In the genomic region with DNA sequence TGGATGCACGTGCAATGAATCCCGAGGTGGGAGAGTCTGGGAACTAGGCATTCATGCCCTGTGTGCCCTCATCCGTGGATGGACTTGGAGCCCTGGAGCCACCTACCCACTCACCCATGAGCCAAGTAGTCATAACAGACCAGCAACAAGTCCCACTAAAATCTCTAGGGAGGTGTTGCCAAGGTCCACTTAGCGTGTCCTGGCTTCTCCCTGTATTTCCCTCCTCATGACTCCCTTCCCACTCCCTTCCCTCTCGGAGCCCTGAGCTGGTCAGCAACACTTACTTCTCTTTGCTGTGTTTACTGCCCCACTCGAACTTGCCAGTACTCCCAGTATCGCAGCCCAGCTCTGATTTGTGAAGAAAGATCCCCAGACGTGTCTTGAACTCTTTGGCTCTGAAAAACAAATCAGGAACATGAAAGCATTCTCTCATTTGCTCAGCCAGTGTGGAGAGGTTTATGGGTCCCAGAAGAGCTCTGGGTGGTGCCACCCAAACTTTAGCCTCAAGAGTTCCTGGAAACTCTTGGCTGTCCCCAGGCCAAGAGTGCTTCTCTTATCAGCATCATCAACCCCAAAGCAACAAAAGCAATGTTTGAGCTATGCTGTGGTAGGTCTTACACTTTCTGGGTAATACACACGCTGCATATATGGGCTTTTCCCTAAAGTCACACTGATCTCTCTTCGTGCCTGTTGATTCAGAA, we compare ENCODE assay signal across 9 cellular contexts. TPM values are rescaled to one million over a fixed set of nuclear protein-coding genes. Genes with fewer than 3 reads are reported as not detected.
A peak's percentile ranks its signal among the peaks of the same experiment; 100 is the strongest.
DNase-seq lines count a peak whose midpoint lies in the region; ATAC-seq and TF ChIP-seq lines count a peak whose summit lies in the region.
"Had no signal": no experiment of that assay in that cellular context is flagged by ENCODE, and none has a peak within 500 bp of the region (broad histone marks: within the 10 kb centered on the region; RNA-seq: fewer than 3 reads in every experiment).

No MANE protein-coding gene starts in this region.

- H3K27ac Mint-ChIP-seq in activated CD4-positive, alpha-beta T cell treated with anti-CD3 and anti-CD28 coated beads, Interleukin-2, amount 10 ng/mL, durations not matched to agents 7 days and 5 days, result peak overlapping the region; percentile 81

- WGBS in gastroesophageal sphincter (ENCODE audit: low coverage in 1 of 2), 2 donors, result 52 to 68% methylated on average over 6 to 10 of the region's 10 CpGs

- no peak overlapping the region for H2AFZ ChIP-seq in SU-DHL-6 (ENCODE audit: low read depth, low read length, severe bottlenecking)

- peaks cover 19% of the 10 kb centered on the region for H3K79me2 ChIP-seq in SU-DHL-6 (ENCODE audit: insufficient read depth, low read length)

- peaks cover 15% of the 10 kb centered on the region for H3K4me1 Mint-ChIP-seq in activated CD4-positive, alpha-beta T cell treated with anti-CD3 and anti-CD28 coated beads, Interleukin-2, amount 10 ng/mL, durations not matched to agents 7 days and 5 days

- CTCF ChIA-PET in activated CD4-positive, alpha-beta T cell treated with anti-CD3 and anti-CD28 coated beads, Interleukin-2, amount 10 ng/mL, durations not matched to agents 7 days and 5 days (lab: Charles Lee), result interaction anchor here (1.0 to 15.9 kb wide), 7 partner anchors 9 to 182 kb away, joined by 3 to 238 read pairs (median 4); no protein-coding TSS in a partner anchor

- peaks cover 2% of the 10 kb centered on the region for H3K36me3 Mint-ChIP-seq in activated CD4-positive, alpha-beta T cell treated with anti-CD3 and anti-CD28 coated beads, Interleukin-2, amount 10 ng/mL, durations not matched to agents 7 days and 5 days (ENCODE audit: low read depth)

- no peaks in the 10 kb centered on the region for H3K27me3 ChIP-seq in SU-DHL-6 (ENCODE audit: low read length)
- H3K27me3 ChIP-seq in gastroesophageal sphincter, result no peaks in the 10 kb centered on the region
- no peaks in the 10 kb centered on the region for H3K27me3 ChIP-seq in stomach smooth muscle (ENCODE audit: control insufficient read depth in 1 of 2, insufficient read depth in 2 of 2, low read length in 2 of 2)

- peak; percentile 41 for DNase-seq in activated CD4-positive, alpha-beta T cell treated with anti-CD3 and anti-CD28 coated beads, Interleukin-2, amount 10 ng/mL, durations not matched to agents 7 days and 5 days
- DNase-seq in activated CD4-positive, alpha-beta T cell treated with anti-CD3 and anti-CD28 coated beads, Interleukin-2, amount 50 U/mL, for 1 hour, result no peak
- no peak for DNase-seq in NCI-H2171 treated with DMSO at 0.1 percent for 48 hours (lab: John Stamatoyannopoulos, UW)
- no peak for DNase-seq in NCI-H2227 treated with DMSO at 0.1 percent for 48 hours (lab: John Stamatoyannopoulos, UW)
- DNase-seq: AML-193 had no signal

- H3K36me3 ChIP-seq in SU-DHL-6 (ENCODE audit: low read length), result no peaks in the 10 kb centered on the region; the same call in none of the 2 replicates
- H3K36me3 ChIP-seq in gastroesophageal sphincter, result peaks cover 0 to 22% of the 10 kb centered on the region in 2 donors
- peaks cover 0 to 2% of the 10 kb centered on the region in 2 donors for H3K36me3 ChIP-seq in stomach smooth muscle (ENCODE audit: control insufficient read depth in 2 of 2, insufficient read depth in 2 of 2, low read length in 2 of 2)

- no peaks in the 10 kb centered on the region for H3K9me3 ChIP-seq in SU-DHL-6 (ENCODE audit: insufficient read depth, low read length)
- H3K9me3 ChIP-seq in gastroesophageal sphincter, result no peaks in the 10 kb centered on the region
- no peaks in the 10 kb centered on the region for H3K9me3 ChIP-seq in stomach smooth muscle (ENCODE audit: control insufficient read depth in 2 of 2, low read length in 2 of 2)

- peak overlapping the region; percentile 83 for H3K4me2 ChIP-seq in SU-DHL-6 (ENCODE audit: low read depth, low read length, poor library complexity, severe bottlenecking)

- POLR2A ChIA-PET in activated CD4-positive, alpha-beta T cell treated with anti-CD3 and anti-CD28 coated beads, Interleukin-2, amount 10 ng/mL, durations not matched to agents 7 days and 5 days (lab: Charles Lee), result interaction anchor here (1.2 kb wide), 1 partner anchor 13 kb away, joined by 5 read pairs; no protein-coding TSS in a partner anchor

- H3K4me1 ChIP-seq in gastroesophageal sphincter, result peaks cover 0 to 42% (median 21%) of the 10 kb centered on the region in 3 donors
- peaks cover 41% of the 10 kb centered on the region for H3K4me1 ChIP-seq in stomach smooth muscle (ENCODE audit: control insufficient read depth, insufficient read depth, low read length)

- H3K9ac ChIP-seq in SU-DHL-6 (ENCODE audit: low read length) (peak overlapping the region; percentile 80), stomach smooth muscle (ENCODE audit: low read length in 2 of 2) (peak overlapping the region; percentile 0 to 3)

- TF ChIP-seq CTCF in SU-DHL-6 (IDR thresholded peaks at IDR 0.05; ENCODE audit: insufficient read depth, low read length, poor library complexity, severe bottlenecking) (no peak), gastroesophageal sphincter (IDR thresholded peaks at IDR 0.05) (no peak)

- no peaks in the 10 kb centered on the region; the same call in 1 of the 2 replicates for H4K20me1 ChIP-seq in SU-DHL-6 (ENCODE audit: low read depth, low read length)

- H3K4me3 Mint-ChIP-seq in activated CD4-positive, alpha-beta T cell treated with anti-CD3 and anti-CD28 coated beads, Interleukin-2, amount 10 ng/mL, durations not matched to agents 7 days and 5 days, result peak overlapping the region; percentile 73

- peaks cover 23% of the 10 kb centered on the region for H3F3A ChIP-seq in SU-DHL-6 (ENCODE audit: insufficient read depth)

- H3K4me3 ChIP-seq in SU-DHL-6 (ENCODE audit: insufficient read depth, low read length, poor library complexity, severe bottlenecking) (peak overlapping the region; percentile 75), gastroesophageal sphincter (peak overlapping the region in 1 of 2 donors; percentile 57), stomach smooth muscle (ENCODE audit: low read length in 2 of 2) (peak overlapping the region; percentile 71 to 82)

- TF ChIP-seq POLR2A in gastroesophageal sphincter (IDR thresholded peaks at IDR 0.05), result no peak

- TF ChIP-seq EP300 in gastroesophageal sphincter (IDR thresholded peaks at IDR 0.05), result no peak

- H3K9me2 ChIP-seq in SU-DHL-6 (replicated peaks; ENCODE audit: insufficient read depth, low read length), result no peaks in the 10 kb centered on the region

- peaks cover 36% of the 10 kb centered on the region for H3K27me3 Mint-ChIP-seq in activated CD4-positive, alpha-beta T cell treated with anti-CD3 and anti-CD28 coated beads, Interleukin-2, amount 10 ng/mL, durations not matched to agents 7 days and 5 days

- H3K9me3 Mint-ChIP-seq in activated CD4-positive, alpha-beta T cell treated with anti-CD3 and anti-CD28 coated beads, Interleukin-2, amount 10 ng/mL, durations not matched to agents 7 days and 5 days, result no peaks in the 10 kb centered on the region

- H3K27ac ChIP-seq in SU-DHL-6 (ENCODE audit: low read depth, low read length) (peak overlapping the region; percentile 67), gastroesophageal sphincter (peak overlapping the region in 3 of 4 donors; percentile 62 to 79 (median 74)), stomach smooth muscle (ENCODE audit: low read length) (no peak overlapping the region)

- no peak for ATAC-seq in gastroesophageal sphincter
- ATAC-seq in GM21528 (IDR thresholded peaks at IDR 0.05; ENCODE audit: low FRiP score, unreplicated experiment), result no peak

RNA-seq across cellular contexts. Expression of a gene that starts 1.1 kb away (rescaled TPM):
- 1 to 10 TPM; 1.9 to 2.0 TPM for total RNA-seq in activated CD4-positive, alpha-beta T cell treated with anti-CD3 and anti-CD28 coated beads, Interleukin-2, amount 10 ng/mL, durations not matched to agents 7 days and 5 days
- 10 to 100 TPM in 1 of 4 donors, 1 to 10 TPM in 2, under 1 TPM in 1; 0.47 to 10.6 (median 2.1) TPM for total RNA-seq in gastroesophageal sphincter

RNA-seq across cellular contexts. Expression of a gene that starts 14.0 kb away (rescaled TPM):
- 1 to 10 TPM; 6.7 to 7.3 TPM for total RNA-seq in activated CD4-positive, alpha-beta T cell treated with anti-CD3 and anti-CD28 coated beads, Interleukin-2, amount 10 ng/mL, durations not matched to agents 7 days and 5 days
- total RNA-seq in gastroesophageal sphincter, result 10 to 100 TPM in 2 of 4 donors, 1 to 10 TPM in 2; 6.5 to 14.5 (median 10.6) TPM
